ENCODE assay signal across 8 cellular contexts in genomic region chr4:146342600-146343192, GRCh38.
DNase-seq lines count a peak whose midpoint lies in the region; ATAC-seq and TF ChIP-seq lines count a peak whose summit lies in the region.

No MANE protein-coding gene starts in this region.

- no peak overlapping the region for H3K4me2 ChIP-seq in IMR-90 (ENCODE audit: low read depth, low read length)

- H3K9ac ChIP-seq in IMR-90 (ENCODE audit: low read depth, low read length) = no peak overlapping the region

- WGBS in IMR-90 (ENCODE audit: extremely low coverage in 2 of 2, insufficient read length in 1 of 2), 2 experiments = no CpG with 5 or more reads among the region's 1 CpG
- 90 to 97% methylated on average over 1 of the region's 1 CpG for WGBS in gastroesophageal sphincter (ENCODE audit: low coverage in 1 of 2), 2 donors

- H3K23ac ChIP-seq in IMR-90 (ENCODE audit: low read depth, low read length) = no peak overlapping the region

- H3K9me1 ChIP-seq in IMR-90 (ENCODE audit: insufficient read depth, low read length) = 0 out of 2 replicates have a peak, but pooled peaks cover 3% of the 10 kb centered on the region

- CTCF ChIA-PET in IMR-90 (lab: Yijun Ruan, JAX) = no interaction called here
- CTCF ChIA-PET in WTC11 (lab: Charles Lee) = interaction anchor here (0.6 to 1.6 kb wide), 2 partner anchors 296 to 754 kb away, joined by 3 to 8 read pairs; partner anchors contain the start of gene POU4F2

- no peak overlapping the region for H2AK9ac ChIP-seq in IMR-90 (replicated peaks; ENCODE audit: low read depth, low read length, poor library complexity)

- H2BK120ac ChIP-seq in IMR-90 (ENCODE audit: low read depth, low read length) = no peak overlapping the region

- H3K36me3 ChIP-seq in IMR-90 (ENCODE audit: control insufficient read depth, insufficient read depth, low read length) (no peaks in the 10 kb centered on the region), gastroesophageal sphincter (no peaks in the 10 kb centered on the region)

- no peaks in the 10 kb centered on the region for H3K36me3 Mint-ChIP-seq in WTC11

- peak; percentile 51; the same call in 1 of the 2 replicates for ATAC-seq in IMR-90 (ENCODE audit: low read depth)
- no peak for ATAC-seq in WTC11
- no peak for ATAC-seq in gastroesophageal sphincter

- no peak overlapping the region for H2BK5ac ChIP-seq in IMR-90 (ENCODE audit: low read depth, low read length, poor library complexity, severe bottlenecking)

- no peak overlapping the region for H4K91ac ChIP-seq in IMR-90 (ENCODE audit: insufficient read depth, low read depth, low read length)

- peak; percentile 64 for TF ChIP-seq CTCF in IMR-90 (conservative IDR thresholded peaks at IDR 0.05; ENCODE audit: low read depth, low read length)
- TF ChIP-seq CTCF in WTC11 (IDR thresholded peaks at IDR 0.05) = peak; percentile 36
- peak; percentile 10 to 58 (median 32) for TF ChIP-seq CTCF in gastroesophageal sphincter (IDR thresholded peaks at IDR 0.05)

- H4K5ac ChIP-seq in IMR-90 (ENCODE audit: low read depth, low read length) = no peak overlapping the region

- H2AFZ ChIP-seq in IMR-90 (replicated peaks; ENCODE audit: low read length, poor library complexity) = no peak overlapping the region

- POLR2A ChIA-PET in IMR-90 (lab: Charles Lee; ENCODE audit: unreplicated experiment) = no interaction called here
- POLR2A ChIA-PET in WTC11 (lab: Charles Lee) = no interaction called here

- no peaks in the 10 kb centered on the region for H3K9me3 Mint-ChIP-seq in WTC11

- in situ Hi-C loops in IMR-90 (cut with MboI; ENCODE audit: low sequenced_read_pairs) = loop anchor here (25.0 kb wide), 1 partner anchor 1245 kb away; no protein-coding TSS in a partner anchor

- H4K8ac ChIP-seq in IMR-90 (ENCODE audit: low read depth in 2 of 2, low read length in 2 of 2) = no peak overlapping the region

- H3K4me1 ChIP-seq in IMR-90 (ENCODE audit: control insufficient read depth, insufficient read depth, low read length) (no peaks in the 10 kb centered on the region), gastroesophageal sphincter (no peaks in the 10 kb centered on the region)

- intact Hi-C loops in IMR-90 (cut with micrococcal nuclease) = loop anchor here (1.0 to 5.0 kb wide), 5 partner anchors 179 to 754 kb away; partner anchors contain the start of gene SLC10A7

- no peak overlapping the region for H3K27ac Mint-ChIP-seq in WTC11

- no peak for TF ChIP-seq POLR2A in IMR-90 (IDR thresholded peaks at IDR 0.05; ENCODE audit: low read depth, low read length)
- TF ChIP-seq POLR2A in gastroesophageal sphincter (IDR thresholded peaks at IDR 0.05) = no peak

- H3K14ac ChIP-seq in IMR-90 (replicated peaks; ENCODE audit: low read depth, low read length) = no peak overlapping the region

- no peak overlapping the region for H2AK5ac ChIP-seq in IMR-90 (ENCODE audit: low read depth, low read length)

- H3K27me3 Mint-ChIP-seq in WTC11 (ENCODE audit: low read depth) = no peaks in the 10 kb centered on the region

- DNase-seq in NCI-H2171 treated with DMSO at 0.1 percent for 48 hours (lab: John Stamatoyannopoulos, UW) (peak; percentile 6), NCI-H2171 (lab: John Stamatoyannopoulos, UW) (no peak), IMR-90 (peak; percentile 47), WTC11 (ENCODE audit: low spot score) (peak; percentile 8), superior temporal gyrus (ENCODE audit: extremely low spot score) (peak; percentile 66), T1000 (lab: John Stamatoyannopoulos, UW) (no peak), HK-2 (ENCODE audit: unreplicated experiment) (no peak)

- H3K27me3 ChIP-seq in IMR-90 (ENCODE audit: control insufficient read depth, insufficient read depth, low read length) = no peaks in the 10 kb centered on the region
- H3K27me3 ChIP-seq in gastroesophageal sphincter = no peaks in the 10 kb centered on the region

- H3K27ac ChIP-seq in IMR-90 (ENCODE audit: insufficient read depth, low read length) (no peak overlapping the region), gastroesophageal sphincter (no peak overlapping the region)

- peak; percentile 64 for TF ChIP-seq RAD21 in IMR-90 (IDR thresholded peaks at IDR 0.05; ENCODE audit: low read length)

- H4K20me1 ChIP-seq in IMR-90 (ENCODE audit: insufficient read depth, low read length) = no peaks in the 10 kb centered on the region

- no peak overlapping the region for H2BK15ac ChIP-seq in IMR-90 (ENCODE audit: low read depth, low read length)

- H3K9me3 ChIP-seq in IMR-90 (ENCODE audit: control insufficient read depth, insufficient read depth, low read length) (no peaks in the 10 kb centered on the region), gastroesophageal sphincter (no peaks in the 10 kb centered on the region)

- TF ChIP-seq EP300 in gastroesophageal sphincter (IDR thresholded peaks at IDR 0.05) = no peak

- H2BK20ac ChIP-seq in IMR-90 (ENCODE audit: low read depth, low read length) = no peak overlapping the region

- 0 out of 4 replicates have a peak, but pooled peaks cover 0 to 2% of the 10 kb centered on the region in 2 experiments for H3K79me1 ChIP-seq in IMR-90 (ENCODE audit: low read depth in 1 of 2, low read length in 2 of 2)

- no peak overlapping the region for H3K4me3 ChIP-seq in IMR-90 (ENCODE audit: insufficient read depth, low read depth, low read length)
- no peak overlapping the region for H3K4me3 ChIP-seq in gastroesophageal sphincter

- dilution Hi-C loops in IMR-90 (cut with HindIII; ENCODE audit: low sequenced_read_pairs, unreplicated experiment) = no loop called here

- H3K4me3 Mint-ChIP-seq in WTC11 = no peak overlapping the region

- H3K18ac ChIP-seq in IMR-90 (ENCODE audit: low read depth, low read length) = no peak overlapping the region

- no peak overlapping the region for H3K56ac ChIP-seq in IMR-90 (ENCODE audit: extremely low read depth, insufficient read depth, low read length)

- H3K4ac ChIP-seq in IMR-90 (ENCODE audit: low read depth, low read length) = no peak overlapping the region

- H3K4me1 Mint-ChIP-seq in WTC11 = peaks cover 3% of the 10 kb centered on the region; the same call in 1 of the 2 replicates

- no TSS peak for BruUV-seq in IMR-90 (replicated peaks; lab: Mats Ljungman, UMichigan)

TF ChIP-seq in IMR-90, 13 proteins besides CTCF, POLR2A, EP300 and RAD21:
- no peak for TF ChIP-seq BHLHE40 (IDR thresholded peaks at IDR 0.05; ENCODE audit: low read depth, low read length)
- no peak for TF ChIP-seq MAZ (IDR thresholded peaks at IDR 0.05; ENCODE audit: borderline replicate concordance, low read depth, low read length)
- peak; percentile 59 for TF ChIP-seq SMC3 (IDR thresholded peaks at IDR 0.05; ENCODE audit: low read depth, low read length)
- TF ChIP-seq MXI1 (IDR thresholded peaks at IDR 0.05; ENCODE audit: borderline replicate concordance, low read depth, low read length) = no peak

TF ChIP-seq in WTC11, 78 proteins besides CTCF, POLR2A, EP300 and RAD21 (continues in another document):
- no peak for TF ChIP-seq USF2 (CRISPR knock-in tag; IDR thresholded peaks at IDR 0.05)
- no peak for TF ChIP-seq RORB (CRISPR knock-in tag; IDR thresholded peaks at IDR 0.05)
- TF ChIP-seq ATF2 (CRISPR knock-in tag; IDR thresholded peaks at IDR 0.05; ENCODE audit: borderline replicate concordance, low read depth) = no peak
- no peak for TF ChIP-seq CDX4 (CRISPR knock-in tag; IDR thresholded peaks at IDR 0.05; ENCODE audit: borderline replicate concordance)
- no peak for TF ChIP-seq FOXP1 (CRISPR knock-in tag; IDR thresholded peaks at IDR 0.05; ENCODE audit: borderline replicate concordance)

Comparison
In these comparisons a context has a peak if more than half of its experiments do, and no peak if none do; other contexts are left out.
1. DNase-seq: peak in NCI-H2171 treated with DMSO at 0.1 percent for 48 hours (single experiment), IMR-90 (single experiment), WTC11 (single experiment) and superior temporal gyrus (single experiment); none in NCI-H2171 (single experiment), T1000 (single experiment) and HK-2 (single experiment).
2. Peak in every context shown above with its lines, with median percentiles within 50 percentile points of each other: CTCF ChIP-seq.